8 cellular contexts compared by ENCODE assay signal in the genomic region with DNA sequence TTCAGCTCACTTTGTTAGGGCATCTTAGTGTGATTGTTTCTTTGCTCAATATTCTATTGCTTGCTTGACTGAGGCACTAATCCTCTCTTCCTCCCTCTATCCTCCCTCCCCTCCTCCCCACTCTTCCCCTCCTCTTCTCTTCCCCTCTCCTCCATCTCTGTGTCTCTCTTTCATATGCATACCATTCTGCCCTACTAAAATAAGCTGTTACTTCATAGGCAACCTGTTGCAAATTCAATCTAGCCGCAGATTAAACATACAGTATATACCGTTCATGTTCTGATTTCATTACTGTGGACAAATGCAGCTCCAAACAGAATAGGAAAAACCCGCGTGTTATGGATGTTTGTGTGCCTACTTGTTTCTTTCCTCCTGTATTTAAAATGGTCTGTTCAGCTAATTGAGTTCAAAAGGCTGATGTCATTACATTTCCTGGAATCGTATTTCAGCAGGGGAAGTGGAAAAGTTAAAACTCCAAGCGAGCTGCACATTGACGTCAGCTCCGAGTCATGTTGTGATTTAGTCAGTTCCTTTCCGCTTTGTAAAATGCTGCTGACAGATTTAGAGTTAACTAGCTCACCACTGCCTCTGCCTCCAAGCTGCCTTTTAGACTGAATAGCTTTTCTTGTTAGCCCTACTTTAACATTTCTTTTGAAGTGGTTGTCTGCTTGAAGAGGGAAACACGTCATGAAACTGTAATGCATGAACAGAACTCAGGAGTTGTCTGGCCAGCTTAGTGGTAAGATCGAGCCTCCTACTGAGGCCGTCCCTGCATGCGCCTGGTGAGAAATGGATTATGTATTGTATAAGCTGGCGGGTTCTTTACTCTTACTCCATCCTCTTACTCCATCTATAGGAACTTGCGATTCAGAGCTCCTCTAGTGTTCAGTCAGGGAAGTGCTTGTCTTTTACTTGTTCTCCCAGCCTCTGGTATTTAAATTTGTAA.
DNase-seq lines count a peak whose midpoint lies in the region; ATAC-seq and TF ChIP-seq lines count a peak whose summit lies in the region.

No MANE protein-coding gene starts in this region.

- peak overlapping the region; percentile 54 to 93 (median 66); a peak in 21 of 22 replicates for H3K27ac ChIP-seq in BLaER1 treated with 17β-estradiol and CSF1 and Interleukin-3, amounts not matched to agents 10 nM and 100 nM
- H3K27ac ChIP-seq in ectodermal cell (ENCODE audit: insufficient read depth, low read depth, low read length, poor library complexity, severe bottlenecking) (peak overlapping the region; percentile 88), lower lobe of right lung (peak overlapping the region; percentile 90)

- peaks cover 0 to 7% (median 0%) of the 10 kb centered on the region in 11 experiments; a peak in 2 of 22 replicates for H3K36me3 ChIP-seq in BLaER1 treated with 17β-estradiol and CSF1 and Interleukin-3, amounts not matched to agents 10 nM and 100 nM
- H3K36me3 ChIP-seq in ectodermal cell (ENCODE audit: control insufficient read depth, insufficient read depth, low read length) = peaks cover 3% of the 10 kb centered on the region
- H3K36me3 ChIP-seq in lower lobe of right lung = no peaks in the 10 kb centered on the region

- no peaks in the 10 kb centered on the region for H3K9me3 ChIP-seq in BLaER1 treated with 17β-estradiol and CSF1 and Interleukin-3, amounts not matched to agents 10 nM and 100 nM (replicated peaks in 1 of 11)
- H3K9me3 ChIP-seq in ectodermal cell (ENCODE audit: control insufficient read depth, low read length) (no peaks in the 10 kb centered on the region), lower lobe of right lung (no peaks in the 10 kb centered on the region)

- peak overlapping the region; percentile 43 to 69 (median 56) for H3K4me3 ChIP-seq in BLaER1 treated with 17β-estradiol and CSF1 and Interleukin-3, amounts not matched to agents 10 nM and 100 nM
- peak overlapping the region; percentile 40 for H3K4me3 ChIP-seq in ectodermal cell (ENCODE audit: insufficient read depth, low read depth, low read length)
- H3K4me3 ChIP-seq in lower lobe of right lung = peak overlapping the region; percentile 51

- peak; percentile 51 for TF ChIP-seq POLR2A in GM19099 (IDR thresholded peaks at IDR 0.05; ENCODE audit: extremely low read depth, insufficient read length, low read depth)

- peaks cover 0 to 3% (median 0%) of the 10 kb centered on the region in 11 experiments; a peak in 1 of 22 replicates for H4K20me1 ChIP-seq in BLaER1 treated with 17β-estradiol and CSF1 and Interleukin-3, amounts not matched to agents 10 nM and 100 nM

- peak; percentile 82 for TF ChIP-seq CTCF in lower lobe of right lung (IDR thresholded peaks at IDR 0.05)

- H3K27me3 ChIP-seq in BLaER1 treated with 17β-estradiol and CSF1 and Interleukin-3, amounts not matched to agents 10 nM and 100 nM = no peaks in the 10 kb centered on the region
- H3K27me3 ChIP-seq in ectodermal cell (ENCODE audit: control insufficient read depth, insufficient read depth, low read length, poor library complexity, severe bottlenecking) = no peaks in the 10 kb centered on the region
- no peaks in the 10 kb centered on the region for H3K27me3 ChIP-seq in lower lobe of right lung (ENCODE audit: low read depth)

- peak; percentile 78 for DNase-seq in NCI-H748 treated with DMSO at 0.1 percent for 48 hours (lab: John Stamatoyannopoulos, UW)
- DNase-seq in activated CD4-positive, alpha-beta T cell treated with anti-CD3 and anti-CD28 coated beads, Interleukin-2, amount 50 U/mL, for 4 hours = peak; percentile 76 to 78
- no peak for DNase-seq in lower lobe of right lung
- DNase-seq in stimulated activated CD8-positive, alpha-beta memory T cell treated with anti-CD3 and anti-CD28 coated beads, Interleukin-12 subunit alpha, Interleukin-12 subunit beta, amount 100 ng/mL, for 1 hour (ENCODE audit: low read depth) = peak; percentile 62

- 5 to 6% methylated on average over 12 of the region's 15 CpGs for whole genome bisulfite sequencing in ectodermal cell, 2 experiments

- peaks cover 17 to 84% (median 22%) of the 10 kb centered on the region in 10 experiments for H3K4me1 ChIP-seq in BLaER1 treated with 17β-estradiol and CSF1 and Interleukin-3, amounts not matched to agents 10 nM and 100 nM
- peaks cover 6% of the 10 kb centered on the region for H3K4me1 ChIP-seq in ectodermal cell (ENCODE audit: control insufficient read depth, insufficient read depth, low read length)
- peaks cover 31% of the 10 kb centered on the region for H3K4me1 ChIP-seq in lower lobe of right lung

- H3K4me2 ChIP-seq in BLaER1 treated with 17β-estradiol and CSF1 and Interleukin-3, amounts not matched to agents 10 nM and 100 nM = peak overlapping the region; percentile 52 to 82 (median 74)

- intact Hi-C loops in lower lobe of right lung (cut with DNase I) = no loop called here

- ATAC-seq in HG03439 (IDR thresholded peaks at IDR 0.05; ENCODE audit: unreplicated experiment) (peak; percentile 94), lower lobe of right lung (peak; percentile 93)

- H3K9ac ChIP-seq in BLaER1 treated with 17β-estradiol and CSF1 and Interleukin-3, amounts not matched to agents 10 nM and 100 nM = peak overlapping the region; percentile 42 to 87 (median 67)
